22 cellular contexts compared by ENCODE assay signal in the genomic region with DNA sequence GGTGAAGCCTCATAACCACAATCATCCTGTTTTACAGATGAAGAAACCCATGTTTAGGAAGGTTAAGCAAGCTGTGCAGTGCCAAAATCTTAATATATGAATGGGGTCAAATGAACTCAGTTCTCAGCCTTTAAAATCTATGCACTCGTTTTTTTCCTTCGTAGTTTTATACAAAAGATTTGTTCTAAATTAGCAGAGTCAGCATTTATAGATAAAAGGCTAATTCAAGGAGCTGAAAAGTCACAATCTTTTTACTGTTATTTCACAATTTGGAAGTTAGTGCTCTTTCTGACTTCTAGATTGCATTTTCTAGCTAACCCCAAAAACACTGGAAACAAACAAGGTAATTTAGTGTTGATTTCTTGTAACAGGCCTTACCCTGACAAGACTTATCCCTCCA.
"Had no signal": no experiment of that assay in that cellular context is flagged by ENCODE, and none has a peak within 500 bp of the region (broad histone marks: within the 10 kb centered on the region; RNA-seq: fewer than 3 reads in every experiment).

No MANE protein-coding gene starts in this region.

- H3K9me3 ChIP-seq: esophagus muscularis mucosa, gastroesophageal sphincter, heart right ventricle, lower lobe of right lung, mucosa of descending colon had no signal

- FAIRE-seq: endothelial cell of umbilical vein, frontal cortex, islet of Langerhans, keratinocyte had no signal

- DNase-seq: dermis blood vessel endothelial cell; dorsolateral prefrontal cortex; effector CD4-positive, alpha-beta T cell; effector memory CD4-positive, alpha-beta T cell; foreskin keratinocyte; heart right ventricle; hippocampal formation; left cardiac atrium; left lung; left ventricle myocardium superior; lower lobe of right lung; mesenchymal stem cell; mucosa of descending colon; naive B cell; naive thymus-derived CD8-positive, alpha-beta T cell had no signal

- ATAC-seq: foreskin keratinocyte; gastroesophageal sphincter; heart right ventricle; left cardiac atrium; left lung; left ventricle myocardium superior; lower lobe of right lung; mucosa of descending colon; naive thymus-derived CD8-positive, alpha-beta T cell had no signal

- H3K27me3 ChIP-seq: dorsolateral prefrontal cortex, esophagus muscularis mucosa, foreskin keratinocyte, gastroesophageal sphincter, heart right ventricle, left lung had no signal

- H3K36me3 ChIP-seq: esophagus muscularis mucosa, gastroesophageal sphincter, heart right ventricle, left lung, lower lobe of right lung had no signal

- H3K27ac ChIP-seq: coronary artery, dorsolateral prefrontal cortex, esophagus muscularis mucosa, foreskin keratinocyte, gastroesophageal sphincter, heart right ventricle, left lung, lower lobe of right lung had no signal

- H3K4me3 ChIP-seq: coronary artery, dorsolateral prefrontal cortex, esophagus muscularis mucosa, gastroesophageal sphincter, heart right ventricle, left lung, lower lobe of right lung, mucosa of descending colon had no signal

- H3K4me1 ChIP-seq: esophagus muscularis mucosa, foreskin keratinocyte, gastroesophageal sphincter, heart right ventricle, left lung, lower lobe of right lung had no signal
